Comparison of ENCODE assay signal across 29 cellular contexts in genomic region chr19:5218963-5219530, GRCh38.
"Had no signal": no experiment of that assay in that cellular context is flagged by ENCODE, and none has a peak within 500 bp of the region (broad histone marks: within the 10 kb centered on the region; RNA-seq: fewer than 3 reads in every experiment).

No MANE protein-coding gene starts in this region.

- DNase-seq: activated CD4-positive, alpha-beta memory T cell treated with anti-CD3 and anti-CD28 coated beads for 36 hours; activated CD4-positive, alpha-beta T cell treated with anti-CD3 and anti-CD28 coated beads, Interleukin-2, amount 10 ng/mL, durations not matched to agents 7 days and 5 days; activated CD8-positive, alpha-beta memory T cell treated with anti-CD3 and anti-CD28 coated beads, Interleukin-2, amount 50 U/mL, for 4 hours; activated gamma-delta T cell treated with Interleukin-2 at 50 U/mL for 16 hours; activated naive CD4-positive, alpha-beta T cell treated with anti-CD3 and anti-CD28 coated beads for 36 hours; activated T-cell treated with anti-CD3 and anti-CD28 coated beads for 4 hours; activated T-cell treated with anti-CD3 and anti-CD28 coated beads, Interleukin-2, amount 50 U/mL, for 4 hours; adrenal gland; body of pancreas; caudate nucleus; cerebellar nuclear complex; Kasumi-1; MG63; NCI-H1092; NCI-H1436 treated with DMSO at 0.1 percent for 48 hours; NCI-H1694 treated with DMSO at 0.1 percent for 48 hours; NCI-H2029; NCI-H345; NCI-H524 treated with DMSO at 0.1 percent for 48 hours; RPMI8226; SHP77 treated with DMSO at 0.1 percent for 48 hours; SK-N-SH had no signal

- H3K27me3 Mint-ChIP-seq: activated CD4-positive, alpha-beta memory T cell treated with anti-CD3 and anti-CD28 coated beads for 36 hours; activated CD4-positive, alpha-beta T cell treated with anti-CD3 and anti-CD28 coated beads, Interleukin-2, amount 10 ng/mL, durations not matched to agents 7 days and 5 days had no signal

- H3K9me3 ChIP-seq: adrenal gland, body of pancreas, breast epithelium, MG63, SJSA1, SK-N-SH had no signal

- H3K4me2 ChIP-seq: SK-N-SH had no signal

- H3K36me3 Mint-ChIP-seq: activated CD4-positive, alpha-beta memory T cell treated with anti-CD3 and anti-CD28 coated beads for 36 hours; activated naive CD4-positive, alpha-beta T cell treated with anti-CD3 and anti-CD28 coated beads, Interleukin-2, amount 50 U/mL, for 72 hours had no signal

- ATAC-seq: activated naive CD4-positive, alpha-beta T cell treated with anti-CD3 and anti-CD28 coated beads, Interleukin-2, amount 50 U/mL, for 72 hours; activated T-cell treated with anti-CD3 and anti-CD28 coated beads, Interleukin-2, amount 50 U/mL, for 4 hours; body of pancreas; Panc1 had no signal

- H3K9ac ChIP-seq: SK-N-SH had no signal

- H3K4me1 ChIP-seq: adrenal gland, body of pancreas, breast epithelium, SJSA1 had no signal

- H3K9me2 ChIP-seq: SK-N-SH had no signal

- H3K27ac Mint-ChIP-seq: activated CD4-positive, alpha-beta memory T cell treated with anti-CD3 and anti-CD28 coated beads for 36 hours; activated CD4-positive, alpha-beta T cell treated with anti-CD3 and anti-CD28 coated beads, Interleukin-2, amount 10 ng/mL, durations not matched to agents 7 days and 5 days; activated naive CD4-positive, alpha-beta T cell treated with anti-CD3 and anti-CD28 coated beads for 36 hours; activated naive CD4-positive, alpha-beta T cell treated with anti-CD3 and anti-CD28 coated beads, Interleukin-2, amount 50 U/mL, for 72 hours; activated T-helper 1 cell treated with anti-CD3 and anti-CD28 coated beads, Interleukin-12 subunit alpha, Interleukin-12 subunit beta, Interleukin-2, Interleukin-4 antibody, amounts not matched to agents 30 ng/mL and 10 ng/mL and 1 ng/mL, durations not matched to agents 14 hours and 24 hours and 36 hours; T-helper 1 cell treated with Interleukin-12 subunit alpha and Interleukin-12 subunit beta and Interleukin-4 antibody, amounts not matched to agents 30 μg/mL and 1 μg/mL, for 36 hours; T-helper 2 cell treated with Interferon-gamma antibody and Interleukin-4, amounts not matched to agents 5 μg/mL and 100 μg/mL, for 36 hours had no signal

- H3K36me3 ChIP-seq: MG63 had no signal

- H3K4me3 Mint-ChIP-seq: activated CD4-positive, alpha-beta memory T cell treated with anti-CD3 and anti-CD28 coated beads for 36 hours; activated CD4-positive, alpha-beta T cell treated with anti-CD3 and anti-CD28 coated beads, Interleukin-2, amount 10 ng/mL, durations not matched to agents 7 days and 5 days; activated naive CD4-positive, alpha-beta T cell treated with anti-CD3 and anti-CD28 coated beads for 36 hours; activated T-cell treated with anti-CD3 and anti-CD28 coated beads, Interleukin-2, amount 50 U/mL, for 4 hours; activated T-helper 1 cell treated with anti-CD3 and anti-CD28 coated beads, Interleukin-12 subunit alpha, Interleukin-12 subunit beta, Interleukin-2, Interleukin-4 antibody, amounts not matched to agents 30 ng/mL and 10 ng/mL and 1 ng/mL, durations not matched to agents 14 hours and 24 hours and 36 hours; T-helper 1 cell treated with Interleukin-12 subunit alpha and Interleukin-12 subunit beta and Interleukin-4 antibody, amounts not matched to agents 30 μg/mL and 1 μg/mL, for 36 hours; T-helper 2 cell treated with Interferon-gamma antibody and Interleukin-4, amounts not matched to agents 5 μg/mL and 100 μg/mL, for 36 hours had no signal

- H3K9me3 Mint-ChIP-seq: activated CD4-positive, alpha-beta memory T cell treated with anti-CD3 and anti-CD28 coated beads for 36 hours; activated CD4-positive, alpha-beta T cell treated with anti-CD3 and anti-CD28 coated beads, Interleukin-2, amount 10 ng/mL, durations not matched to agents 7 days and 5 days; activated naive CD4-positive, alpha-beta T cell treated with anti-CD3 and anti-CD28 coated beads for 36 hours; activated naive CD4-positive, alpha-beta T cell treated with anti-CD3 and anti-CD28 coated beads, Interleukin-2, amount 50 U/mL, for 72 hours; activated T-cell treated with anti-CD3 and anti-CD28 coated beads, Interleukin-2, amount 50 U/mL, for 4 hours; activated T-helper 1 cell treated with anti-CD3 and anti-CD28 coated beads, Interleukin-12 subunit alpha, Interleukin-12 subunit beta, Interleukin-2, Interleukin-4 antibody, amounts not matched to agents 30 ng/mL and 10 ng/mL and 1 ng/mL, durations not matched to agents 14 hours and 24 hours and 36 hours; T-helper 1 cell treated with Interleukin-12 subunit alpha and Interleukin-12 subunit beta and Interleukin-4 antibody, amounts not matched to agents 30 μg/mL and 1 μg/mL, for 36 hours; T-helper 2 cell treated with Interferon-gamma antibody and Interleukin-4, amounts not matched to agents 5 μg/mL and 100 μg/mL, for 36 hours had no signal

- H3K27me3 ChIP-seq: adrenal gland, body of pancreas, breast epithelium, MG63, SJSA1 had no signal

- H3K27ac ChIP-seq: adrenal gland, body of pancreas, breast epithelium, SJSA1 had no signal

- H3K4me3 ChIP-seq: adrenal gland, body of pancreas, breast epithelium, MG63, SJSA1 had no signal

- H3K4me1 Mint-ChIP-seq: activated CD4-positive, alpha-beta T cell treated with anti-CD3 and anti-CD28 coated beads, Interleukin-2, amount 10 ng/mL, durations not matched to agents 7 days and 5 days had no signal
